ENCODE assay signal across 15 cellular contexts in genomic region chr14:36478782-36479181, GRCh38. TPM values are rescaled to one million over a fixed set of nuclear protein-coding genes. Genes with fewer than 3 reads are reported as not detected.
A peak's percentile ranks its signal among the peaks of the same experiment; 100 is the strongest.
DNase-seq lines count a peak whose midpoint lies in the region; ATAC-seq and TF ChIP-seq lines count a peak whose summit lies in the region.
"Had no signal": no experiment of that assay in that cellular context is flagged by ENCODE, and none has a peak within 500 bp of the region (broad histone marks: within the 10 kb centered on the region; RNA-seq: fewer than 3 reads in every experiment).

No MANE protein-coding gene starts in this region.

- H2AFZ ChIP-seq in mammary epithelial cell (ENCODE audit: low read depth, low read length) (no peak overlapping the region), SK-N-SH (ENCODE audit: low read depth) (no peak overlapping the region)

- H3K4me1 ChIP-seq in mammary epithelial cell (ENCODE audit: insufficient read depth, low read length) (no peaks in the 10 kb centered on the region), SK-N-SH (ENCODE audit: control insufficient read depth in 1 of 2, insufficient read depth in 2 of 2, low read depth in 1 of 2, low read length in 1 of 2) (no peaks in the 10 kb centered on the region)
- H3K4me1 ChIP-seq: esophagus muscularis mucosa had no signal

- intact Hi-C loops in mammary epithelial cell (cut with micrococcal nuclease) = no loop called here

- in situ Hi-C loops in mammary epithelial cell (cut with MboI; ENCODE audit: low sequenced_read_pairs in 2 of 2) = no loop called here

- H3K27me3 ChIP-seq in mammary epithelial cell (ENCODE audit: insufficient read depth, low read length) = no peaks in the 10 kb centered on the region
- peaks cover 1% of the 10 kb centered on the region; the same call in 1 of the 2 replicates for H3K27me3 ChIP-seq in H7 (ENCODE audit: control insufficient read depth, insufficient read depth, low read length)
- H3K27me3 ChIP-seq in SK-N-SH (ENCODE audit: insufficient read depth) = no peaks in the 10 kb centered on the region

- H3K9me3 ChIP-seq in mammary epithelial cell (replicated peaks; ENCODE audit: insufficient read depth, low read length) = no peaks in the 10 kb centered on the region
- H3K9me3 ChIP-seq in SK-N-SH = no peaks in the 10 kb centered on the region
- H3K9me3 ChIP-seq: esophagus muscularis mucosa had no signal

- CTCF ChIA-PET in mammary epithelial cell (lab: Charles Lee; ENCODE audit: low non-redundant PET) (interaction anchor here (0.6 to 0.8 kb wide), 3 partner anchors 17 to 671 kb away, joined by 3 to 10 read pairs (median 3); no protein-coding TSS in a partner anchor), SK-N-SH (lab: Yijun Ruan, JAX) (no interaction called here)

- no peaks in the 10 kb centered on the region for H4K20me1 ChIP-seq in mammary epithelial cell (ENCODE audit: insufficient read depth, low read length)
- H4K20me1 ChIP-seq in SK-N-SH (ENCODE audit: insufficient read depth) = no peaks in the 10 kb centered on the region

- WGBS in mammary epithelial cell (ENCODE audit: low coverage, missing lambda C conversion rate) = no CpG with 5 or more reads among the region's 1 CpG
- 0% methylated on average over 1 of the region's 1 CpG for WGBS in SK-N-SH (ENCODE audit: low lambda C conversion rate)

- TF ChIP-seq EP300 in SK-N-SH (IDR thresholded peaks at IDR 0.05; ENCODE audit: borderline replicate concordance in 1 of 2, low read depth in 1 of 2, low read length in 1 of 2) = no peak

- no peak overlapping the region for H3K4me2 ChIP-seq in mammary epithelial cell (ENCODE audit: insufficient read depth, low read depth, low read length)
- no peak overlapping the region for H3K4me2 ChIP-seq in SK-N-SH

- dilution Hi-C loops in mammary epithelial cell (cut with HindIII; ENCODE audit: low sequenced_read_pairs) = no loop called here

- H3F3A ChIP-seq in SK-N-SH (replicated peaks; ENCODE audit: insufficient read depth) = no peaks in the 10 kb centered on the region

- no peaks in the 10 kb centered on the region for H3K36me3 ChIP-seq in mammary epithelial cell (ENCODE audit: insufficient read depth, low read length)
- no peaks in the 10 kb centered on the region for H3K36me3 ChIP-seq in H7 (replicated peaks; ENCODE audit: control insufficient read depth, insufficient read depth, low read length)
- H3K36me3 ChIP-seq in SK-N-SH (replicated peaks in 1 of 2; ENCODE audit: control insufficient read depth in 1 of 2, insufficient read depth in 2 of 2, low read length in 1 of 2) = no peaks in the 10 kb centered on the region
- H3K36me3 ChIP-seq: esophagus muscularis mucosa had no signal

- no peaks in the 10 kb centered on the region for H3K79me2 ChIP-seq in mammary epithelial cell (ENCODE audit: insufficient read depth, low read length)
- H3K79me2 ChIP-seq in SK-N-SH (ENCODE audit: insufficient read depth) = no peaks in the 10 kb centered on the region

- H3K27ac ChIP-seq in mammary epithelial cell (ENCODE audit: insufficient read depth, low read depth, low read length) = no peak overlapping the region
- H3K27ac ChIP-seq in SK-N-SH (ENCODE audit: low read depth in 2 of 2, low read length in 1 of 2) = no peak overlapping the region
- H3K27ac ChIP-seq: esophagus muscularis mucosa had no signal

- H3K4me3 ChIP-seq in mammary epithelial cell (replicated peaks in 1 of 3; ENCODE audit: insufficient read depth in 1 of 3, low read depth in 2 of 3, low read length in 3 of 3) (no peak overlapping the region), H7 (ENCODE audit: insufficient read depth, low read depth, low read length) (no peak overlapping the region), SK-N-SH (ENCODE audit: low read depth in 2 of 2, low read length in 1 of 2) (no peak overlapping the region)
- H3K4me3 ChIP-seq: esophagus muscularis mucosa had no signal

- TF ChIP-seq CTCF in mammary epithelial cell (conservative IDR thresholded peaks at IDR 0.05 in 1 of 2, IDR thresholded peaks at IDR 0.05 in 1 of 2; ENCODE audit: extremely low read depth in 1 of 2, insufficient read depth in 1 of 2, low read depth in 1 of 2, low read length in 2 of 2) (no peak), SK-N-SH (IDR thresholded peaks at IDR 0.05) (no peak)

- BruUV-seq in mammary epithelial cell (replicated peaks; lab: Mats Ljungman, UMichigan) = no TSS peak

- DNase-seq in mammary epithelial cell (peak; percentile 92), H7 (no peak), pons (ENCODE audit: low spot score) (no peak), SK-N-SH (no peak)
- DNase-seq: activated CD4-positive, alpha-beta T cell treated with anti-CD3 and anti-CD28 coated beads for 1 hour; activated naive CD4-positive, alpha-beta T cell; NCI-H1105 had no signal

- H3K9me2 ChIP-seq in SK-N-SH = no peaks in the 10 kb centered on the region

- H3K9ac ChIP-seq in mammary epithelial cell (ENCODE audit: insufficient read depth, low read length) (no peak overlapping the region), SK-N-SH (no peak overlapping the region)

- POLR2A ChIA-PET in SK-N-SH (lab: Yijun Ruan, JAX) = no interaction called here

- no peak for TF ChIP-seq RAD21 in SK-N-SH (IDR thresholded peaks at IDR 0.05; ENCODE audit: low read length)

- ATAC-seq in GM18519 (IDR thresholded peaks at IDR 0.05; ENCODE audit: low FRiP score, unreplicated experiment) (peak; percentile 42), GM21447 (IDR thresholded peaks at IDR 0.05; ENCODE audit: unreplicated experiment) (peak; percentile 55), HG03520 (IDR thresholded peaks at IDR 0.05; ENCODE audit: unreplicated experiment) (peak; percentile 58), GM19455 (IDR thresholded peaks at IDR 0.05; ENCODE audit: unreplicated experiment) (no peak)

TF ChIP-seq in SK-N-SH, 30 proteins besides CTCF, POLR2A, EP300 and RAD21 (continues in another document):
- TF ChIP-seq TCF12 (IDR thresholded peaks at IDR 0.05) (no peak), NFIC (IDR thresholded peaks at IDR 0.05; ENCODE audit: borderline replicate concordance) (no peak), USF2 (IDR thresholded peaks at IDR 0.05; ENCODE audit: borderline replicate concordance, low read depth, low read length) (no peak), SMC3 (IDR thresholded peaks at IDR 0.05; ENCODE audit: low read depth, low read length) (no peak), CHD2 (IDR thresholded peaks at IDR 0.05; ENCODE audit: low read length, partially characterized antibody) (no peak), GATA2 (CRISPR knock-in tag; IDR thresholded peaks at IDR 0.05) (no peak), MXI1 (IDR thresholded peaks at IDR 0.05; ENCODE audit: low read depth, low read length) (no peak), MEF2A (IDR thresholded peaks at IDR 0.05; ENCODE audit: borderline replicate concordance, low read depth) (no peak)
- TF ChIP-seq, protein P1, sequence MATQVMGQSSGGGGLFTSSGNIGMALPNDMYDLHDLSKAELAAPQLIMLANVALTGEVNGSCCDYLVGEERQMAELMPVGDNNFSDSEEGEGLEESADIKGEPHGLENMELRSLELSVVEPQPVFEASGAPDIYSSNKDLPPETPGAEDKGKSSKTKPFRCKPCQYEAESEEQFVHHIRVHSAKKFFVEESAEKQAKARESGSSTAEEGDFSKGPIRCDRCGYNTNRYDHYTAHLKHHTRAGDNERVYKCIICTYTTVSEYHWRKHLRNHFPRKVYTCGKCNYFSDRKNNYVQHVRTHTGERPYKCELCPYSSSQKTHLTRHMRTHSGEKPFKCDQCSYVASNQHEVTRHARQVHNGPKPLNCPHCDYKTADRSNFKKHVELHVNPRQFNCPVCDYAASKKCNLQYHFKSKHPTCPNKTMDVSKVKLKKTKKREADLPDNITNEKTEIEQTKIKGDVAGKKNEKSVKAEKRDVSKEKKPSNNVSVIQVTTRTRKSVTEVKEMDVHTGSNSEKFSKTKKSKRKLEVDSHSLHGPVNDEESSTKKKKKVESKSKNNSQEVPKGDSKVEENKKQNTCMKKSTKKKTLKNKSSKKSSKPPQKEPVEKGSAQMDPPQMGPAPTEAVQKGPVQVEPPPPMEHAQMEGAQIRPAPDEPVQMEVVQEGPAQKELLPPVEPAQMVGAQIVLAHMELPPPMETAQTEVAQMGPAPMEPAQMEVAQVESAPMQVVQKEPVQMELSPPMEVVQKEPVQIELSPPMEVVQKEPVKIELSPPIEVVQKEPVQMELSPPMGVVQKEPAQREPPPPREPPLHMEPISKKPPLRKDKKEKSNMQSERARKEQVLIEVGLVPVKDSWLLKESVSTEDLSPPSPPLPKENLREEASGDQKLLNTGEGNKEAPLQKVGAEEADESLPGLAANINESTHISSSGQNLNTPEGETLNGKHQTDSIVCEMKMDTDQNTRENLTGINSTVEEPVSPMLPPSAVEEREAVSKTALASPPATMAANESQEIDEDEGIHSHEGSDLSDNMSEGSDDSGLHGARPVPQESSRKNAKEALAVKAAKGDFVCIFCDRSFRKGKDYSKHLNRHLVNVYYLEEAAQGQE (IDR thresholded peaks at IDR 0.05; ENCODE audit: low read depth, low read length) = no peak
- TF ChIP-seq, protein P2, sequence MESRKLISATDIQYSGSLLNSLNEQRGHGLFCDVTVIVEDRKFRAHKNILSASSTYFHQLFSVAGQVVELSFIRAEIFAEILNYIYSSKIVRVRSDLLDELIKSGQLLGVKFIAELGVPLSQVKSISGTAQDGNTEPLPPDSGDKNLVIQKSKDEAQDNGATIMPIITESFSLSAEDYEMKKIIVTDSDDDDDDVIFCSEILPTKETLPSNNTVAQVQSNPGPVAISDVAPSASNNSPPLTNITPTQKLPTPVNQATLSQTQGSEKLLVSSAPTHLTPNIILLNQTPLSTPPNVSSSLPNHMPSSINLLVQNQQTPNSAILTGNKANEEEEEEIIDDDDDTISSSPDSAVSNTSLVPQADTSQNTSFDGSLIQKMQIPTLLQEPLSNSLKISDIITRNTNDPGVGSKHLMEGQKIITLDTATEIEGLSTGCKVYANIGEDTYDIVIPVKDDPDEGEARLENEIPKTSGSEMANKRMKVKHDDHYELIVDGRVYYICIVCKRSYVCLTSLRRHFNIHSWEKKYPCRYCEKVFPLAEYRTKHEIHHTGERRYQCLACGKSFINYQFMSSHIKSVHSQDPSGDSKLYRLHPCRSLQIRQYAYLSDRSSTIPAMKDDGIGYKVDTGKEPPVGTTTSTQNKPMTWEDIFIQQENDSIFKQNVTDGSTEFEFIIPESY (IDR thresholded peaks at IDR 0.05; ENCODE audit: borderline replicate concordance, low read depth) = no peak

RNA-seq across cellular contexts. Expression of gene NKX2-1, which starts 41.2 kb away (rescaled TPM):
- not detected for total RNA-seq in mammary epithelial cell
- polyA plus RNA-seq in mammary epithelial cell (not detected), SK-N-SH (2012; rRNA removed) (not detected in 2 replicates)
- polyA minus RNA-seq in mammary epithelial cell = not detected
- total RNA-seq in H7 (2014; rRNA removed; shearing (Covaris generic)) = 0.78 and 1.7 TPM in 2 replicates
- not detected in 2 replicates for polyA plus RNA-seq in SK-N-SH (2012; cell fraction: cytosol; rRNA removed)
- polyA plus RNA-seq in SK-N-SH (2012; cell fraction: nucleus; rRNA removed) = not detected in 2 replicates
- total RNA-seq: HT-29, pulmonary artery endothelial cell, subcutaneous adipose tissue had no signal
